8 cellular contexts compared by ENCODE assay signal in genomic region chr14:100341301-100342031, GRCh38.
DNase-seq lines count a peak whose midpoint lies in the region; ATAC-seq and TF ChIP-seq lines count a peak whose summit lies in the region.

No MANE protein-coding gene starts in this region.

- no peaks in the 10 kb centered on the region for H3K27me3 Mint-ChIP-seq in stimulated activated naive B cell treated with anti-CD40 and anti-IgM and Interleukin-4, amounts not matched to agents 10 μg/mL and 1 μg/mL and 100 μg/mL, for 72 hours

- H3K36me3 ChIP-seq in KMS-11 (ENCODE audit: insufficient read depth) = no peaks in the 10 kb centered on the region

- H3K4me3 Mint-ChIP-seq in stimulated activated naive B cell treated with anti-CD40 and anti-IgM and Interleukin-4, amounts not matched to agents 10 μg/mL and 1 μg/mL and 100 μg/mL, for 72 hours = peak overlapping the region; percentile 70 to 76

- H3K4me1 Mint-ChIP-seq in stimulated activated naive B cell treated with anti-CD40 and anti-IgM and Interleukin-4, amounts not matched to agents 10 μg/mL and 1 μg/mL and 100 μg/mL, for 72 hours = peaks cover 31 to 48% of the 10 kb centered on the region in 2 donors

- peaks cover 19% of the 10 kb centered on the region for H3K4me1 ChIP-seq in KMS-11 (ENCODE audit: low read depth, poor library complexity, severe bottlenecking)

- H3K27me3 ChIP-seq in KMS-11 (ENCODE audit: insufficient read depth, low read depth) = no peaks in the 10 kb centered on the region

- no peak for TF ChIP-seq CTCF in KMS-11 (conservative IDR thresholded peaks at IDR 0.05; ENCODE audit: low read depth, low read length)

- H3K4me3 ChIP-seq in KMS-11 (IDR thresholded peaks at IDR 0.05; ENCODE audit: insufficient read depth, low read depth, low read length) = no peak overlapping the region

- peaks cover 59 to 82% of the 10 kb centered on the region in 2 donors for H3K36me3 Mint-ChIP-seq in stimulated activated naive B cell treated with anti-CD40 and anti-IgM and Interleukin-4, amounts not matched to agents 10 μg/mL and 1 μg/mL and 100 μg/mL, for 72 hours

- peak; percentile 92 to 93 for ATAC-seq in stimulated activated naive B cell treated with anti-CD40 and anti-IgM and Interleukin-4, amounts not matched to agents 10 μg/mL and 1 μg/mL and 100 μg/mL, for 72 hours (replicated peaks)
- no peak for ATAC-seq in HG03342 (IDR thresholded peaks at IDR 0.05; ENCODE audit: unreplicated experiment)

- H3K27ac Mint-ChIP-seq in stimulated activated naive B cell treated with anti-CD40 and anti-IgM and Interleukin-4, amounts not matched to agents 10 μg/mL and 1 μg/mL and 100 μg/mL, for 72 hours = peak overlapping the region; percentile 96

- no peaks in the 10 kb centered on the region for H3K79me2 ChIP-seq in KMS-11 (ENCODE audit: insufficient read depth, low read depth)

- H3K9me3 Mint-ChIP-seq in stimulated activated naive B cell treated with anti-CD40 and anti-IgM and Interleukin-4, amounts not matched to agents 10 μg/mL and 1 μg/mL and 100 μg/mL, for 72 hours = no peaks in the 10 kb centered on the region

- H2AFZ ChIP-seq in KMS-11 (ENCODE audit: low read depth) = no peak overlapping the region

- peak overlapping the region; percentile 38; the same call in 1 of the 2 replicates for H3K27ac ChIP-seq in KMS-11
- peak overlapping the region; percentile 57 for H3K27ac ChIP-seq in angular gyrus (ENCODE audit: low read depth, low read length)

- peak overlapping the region; percentile 17; the same call in 1 of the 2 replicates for H3K4me2 ChIP-seq in KMS-11

- peak; percentile 31 for DNase-seq in stimulated activated CD4-positive, alpha-beta T cell treated with anti-CD3 and anti-CD28 coated beads, Interleukin-15, amount 100 ng/mL, for 24 hours
- DNase-seq in stimulated activated CD4-positive, alpha-beta T cell treated with anti-CD3 and anti-CD28 coated beads, Interleukin-4, amount 100 ng/mL, for 1 hour = no peak
- DNase-seq in iris pigment epithelial cell (ENCODE audit: low read depth) = peak; percentile 90
- peak; percentile 59 for DNase-seq in stimulated activated naive B cell treated with anti-CD40 and anti-IgM and Interleukin-4, amounts not matched to agents 10 μg/mL and 1 μg/mL and 100 μg/mL, for 72 hours
- DNase-seq in HuH-7.5 (ENCODE audit: low spot score) = no peak

- H4K20me1 ChIP-seq in KMS-11 (ENCODE audit: insufficient read depth) = no peaks in the 10 kb centered on the region

- no peak overlapping the region for H3K9ac ChIP-seq in KMS-11

Comparison
In these comparisons a context has a peak if more than half of its experiments do, and no peak if none do; other contexts are left out.
1. DNase-seq: peak in stimulated activated CD4-positive, alpha-beta T cell treated with anti-CD3 and anti-CD28 coated beads, Interleukin-15, amount 100 ng/mL, for 24 hours (single experiment), iris pigment epithelial cell (single experiment) and stimulated activated naive B cell treated with anti-CD40 and anti-IgM and Interleukin-4, amounts not matched to agents 10 μg/mL and 1 μg/mL and 100 μg/mL, for 72 hours (single experiment); none in stimulated activated CD4-positive, alpha-beta T cell treated with anti-CD3 and anti-CD28 coated beads, Interleukin-4, amount 100 ng/mL, for 1 hour (single experiment) and HuH-7.5 (single experiment).